Comparison of ENCODE assay signal across 21 cellular contexts in genomic region chr13:63024458-63024857, GRCh38.
"Had no signal": no experiment of that assay in that cellular context is flagged by ENCODE, and none has a peak within 500 bp of the region (broad histone marks: within the 10 kb centered on the region; RNA-seq: fewer than 3 reads in every experiment).

No MANE protein-coding gene starts in this region.

- H3K27ac ChIP-seq: gastrocnemius medialis, heart left ventricle, neutrophil, parathyroid adenoma, thyroid gland had no signal

- H3K27ac Mint-ChIP-seq: activated CD4-positive, alpha-beta T cell treated with anti-CD3 and anti-CD28 coated beads, Interleukin-2, amount 10 ng/mL, durations not matched to agents 24 days and 14 days; activated CD8-positive, alpha-beta T cell treated with anti-CD3 and anti-CD28 coated beads for 36 hours; activated naive CD8-positive, alpha-beta T cell treated with anti-CD3 and anti-CD28 coated beads, Interleukin-2, amount 10 ng/mL, durations not matched to agents 7 days and 5 days; activated T-helper 2 cell treated with anti-CD3 and anti-CD28 coated beads, Interferon-gamma antibody, Interleukin-2, Interleukin-4, amounts not matched to agents 10 μg/mL and 5 μg/mL and 100 μg/mL, durations not matched to agents 14 hours and 24 hours and 36 hours; memory B cell; naive thymus-derived CD4-positive, alpha-beta T cell; T-helper 1 cell treated with Interleukin-12 subunit alpha and Interleukin-12 subunit beta and Interleukin-4 antibody, amounts not matched to agents 30 μg/mL and 1 μg/mL, for 36 hours had no signal

- H2AFZ ChIP-seq: parathyroid adenoma had no signal

- H3K9me3 ChIP-seq: gastrocnemius medialis, neutrophil, thyroid gland had no signal

- H3K4me1 ChIP-seq: gastrocnemius medialis, heart left ventricle, parathyroid adenoma, thyroid gland had no signal

- H3K4me3 ChIP-seq: gastrocnemius medialis, heart left ventricle, thyroid gland had no signal

- H3K27me3 ChIP-seq: gastrocnemius medialis, heart left ventricle, neutrophil, thyroid gland had no signal

- H3K79me2 ChIP-seq: parathyroid adenoma had no signal

- H3K27me3 Mint-ChIP-seq: activated CD4-positive, alpha-beta T cell treated with anti-CD3 and anti-CD28 coated beads, Interleukin-2, amount 10 ng/mL, durations not matched to agents 24 days and 14 days; activated CD8-positive, alpha-beta T cell treated with anti-CD3 and anti-CD28 coated beads for 36 hours; activated naive CD8-positive, alpha-beta T cell treated with anti-CD3 and anti-CD28 coated beads, Interleukin-2, amount 10 ng/mL, durations not matched to agents 7 days and 5 days; memory B cell; naive thymus-derived CD4-positive, alpha-beta T cell had no signal

- H3K36me3 ChIP-seq: gastrocnemius medialis, heart left ventricle, neutrophil, thyroid gland had no signal

- ATAC-seq: activated CD8-positive, alpha-beta T cell treated with anti-CD3 and anti-CD28 coated beads for 36 hours; gastrocnemius medialis; heart left ventricle; naive thymus-derived CD4-positive, alpha-beta T cell; sciatic nerve had no signal

- H3K4me3 Mint-ChIP-seq: activated CD4-positive, alpha-beta T cell treated with anti-CD3 and anti-CD28 coated beads, Interleukin-2, amount 10 ng/mL, durations not matched to agents 24 days and 14 days; activated CD8-positive, alpha-beta T cell treated with anti-CD3 and anti-CD28 coated beads for 36 hours; activated naive CD8-positive, alpha-beta T cell treated with anti-CD3 and anti-CD28 coated beads, Interleukin-2, amount 10 ng/mL, durations not matched to agents 7 days and 5 days; memory B cell; naive thymus-derived CD4-positive, alpha-beta T cell; T-helper 1 cell treated with Interleukin-12 subunit alpha and Interleukin-12 subunit beta and Interleukin-4 antibody, amounts not matched to agents 30 μg/mL and 1 μg/mL, for 36 hours had no signal

- H3K9me3 Mint-ChIP-seq: activated CD4-positive, alpha-beta T cell treated with anti-CD3 and anti-CD28 coated beads, Interleukin-2, amount 10 ng/mL, durations not matched to agents 24 days and 14 days; activated naive CD8-positive, alpha-beta T cell treated with anti-CD3 and anti-CD28 coated beads, Interleukin-2, amount 10 ng/mL, durations not matched to agents 7 days and 5 days had no signal

- DNase-seq: activated CD4-positive, alpha-beta T cell treated with anti-CD3 and anti-CD28 coated beads, Interleukin-2, amount 10 ng/mL, durations not matched to agents 24 days and 14 days; activated CD8-positive, alpha-beta T cell treated with anti-CD3 and anti-CD28 coated beads for 36 hours; activated naive CD4-positive, alpha-beta T cell treated with Interleukin-2 at 50 U/mL for 16 hours; activated naive CD8-positive, alpha-beta T cell treated with anti-CD3 and anti-CD28 coated beads, Interleukin-2, amount 10 ng/mL, durations not matched to agents 7 days and 5 days; activated T-cell treated with anti-CD3 and anti-CD28 coated beads, Interleukin-2, amount 50 U/mL, for 1 hour; aorta; cerebellar nuclear complex; effector CD4-positive, alpha-beta T cell; gastrocnemius medialis; heart left ventricle; kidney glomerular epithelial cell; naive thymus-derived CD4-positive, alpha-beta T cell; stimulated activated CD8-positive, alpha-beta memory T cell treated with anti-CD3 and anti-CD28 coated beads, Interleukin-4, amount 100 ng/mL, for 48 hours; stimulated activated naive CD4-positive, alpha-beta T cell; thyroid gland had no signal

- H3K36me3 Mint-ChIP-seq: activated naive CD8-positive, alpha-beta T cell treated with anti-CD3 and anti-CD28 coated beads, Interleukin-2, amount 10 ng/mL, durations not matched to agents 7 days and 5 days; memory B cell; naive thymus-derived CD4-positive, alpha-beta T cell had no signal

- H3K4me1 Mint-ChIP-seq: activated CD4-positive, alpha-beta T cell treated with anti-CD3 and anti-CD28 coated beads, Interleukin-2, amount 10 ng/mL, durations not matched to agents 24 days and 14 days; activated naive CD8-positive, alpha-beta T cell treated with anti-CD3 and anti-CD28 coated beads, Interleukin-2, amount 10 ng/mL, durations not matched to agents 7 days and 5 days; memory B cell; naive thymus-derived CD4-positive, alpha-beta T cell had no signal
